ENCODE assay signal across 17 cellular contexts in the genomic region with DNA sequence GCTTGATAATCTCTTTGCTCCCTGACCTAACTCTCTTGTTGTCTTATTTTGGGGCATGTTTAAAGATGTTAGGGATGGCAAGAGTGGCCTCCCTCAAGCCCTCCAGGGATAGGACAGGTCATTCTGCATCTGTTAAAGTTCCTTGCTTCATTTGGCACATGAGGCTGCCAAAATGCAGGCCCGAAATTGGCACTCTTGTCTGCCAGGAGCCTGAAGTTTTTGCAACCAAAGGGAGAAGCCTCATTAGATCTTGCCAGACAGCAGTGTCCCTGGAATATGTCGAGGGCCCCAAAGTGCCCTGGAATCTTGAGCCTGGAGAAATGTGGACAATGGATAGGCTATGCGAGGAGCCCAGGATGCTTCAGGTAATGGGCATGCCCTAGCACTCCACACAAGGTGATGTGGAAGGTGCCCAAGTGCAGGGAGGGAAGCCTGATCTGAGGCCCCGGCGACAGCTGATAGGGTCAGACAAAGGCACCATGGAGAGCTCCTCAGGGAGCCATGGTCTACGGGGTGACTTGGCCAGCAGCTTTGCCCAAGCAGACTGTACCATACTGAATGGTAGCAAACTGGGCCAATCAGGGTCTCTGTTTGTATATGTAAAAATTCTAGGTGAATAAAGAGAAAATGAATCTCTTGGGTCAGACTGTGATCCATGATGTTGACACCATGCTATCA.
DNase-seq lines count a peak whose midpoint lies in the region; ATAC-seq, FAIRE-seq and TF ChIP-seq lines count a peak whose summit lies in the region.
"Had no signal": no experiment of that assay in that cellular context is flagged by ENCODE, and none has a peak within 500 bp of the region (broad histone marks: within the 10 kb centered on the region; RNA-seq: fewer than 3 reads in every experiment).

No MANE protein-coding gene starts in this region.

- H3K27me3 ChIP-seq in DND-41 (ENCODE audit: insufficient read depth, low read length, poor library complexity) (no peaks in the 10 kb centered on the region), GM12878 (replicated peaks in 1 of 2; ENCODE audit: control insufficient read depth in 2 of 2, insufficient read depth in 2 of 2, low read length in 1 of 2) (peaks cover 0 to 2% of the 10 kb centered on the region in 2 experiments; a peak in 1 of 4 replicates)

- no peaks in the 10 kb centered on the region for H3K36me3 Mint-ChIP-seq in activated CD4-positive, alpha-beta memory T cell treated with anti-CD3 and anti-CD28 coated beads, Interleukin-2, amount 10 ng/mL, durations not matched to agents 7 days and 5 days (ENCODE audit: low read depth)
- H3K36me3 Mint-ChIP-seq: CD4-positive, CD25-positive, alpha-beta regulatory T cell had no signal

- TF ChIP-seq RAD21 in Ishikawa (IDR thresholded peaks at IDR 0.05; ENCODE audit: low read depth) (no peak), GM12878 (IDR thresholded peaks at IDR 0.05; ENCODE audit: insufficient read depth, low read depth, low read length) (no peak)

- H3K27ac ChIP-seq in DND-41 (ENCODE audit: low read length): no peak overlapping the region
- no peak overlapping the region for H3K27ac ChIP-seq in GM12878 (ENCODE audit: control insufficient read depth, insufficient read depth)
- H3K27ac ChIP-seq: SK-N-MC had no signal

- peaks cover 2% of the 10 kb centered on the region for H3K4me1 Mint-ChIP-seq in activated CD4-positive, alpha-beta memory T cell treated with anti-CD3 and anti-CD28 coated beads, Interleukin-2, amount 10 ng/mL, durations not matched to agents 7 days and 5 days
- H3K4me1 Mint-ChIP-seq: CD4-positive, CD25-positive, alpha-beta regulatory T cell had no signal

- no peak for ATAC-seq in DND-41 (ENCODE audit: insufficient read depth, low read depth)
- ATAC-seq in GM12878: no peak
- ATAC-seq in HG03108 (IDR thresholded peaks at IDR 0.05; ENCODE audit: unreplicated experiment): no peak
- ATAC-seq: PC-3 had no signal

- FAIRE-seq in GM12878 (lab: Jason Lieb, UNC): no peak

- in situ Hi-C loops in GM12878 (cut with MboI): no loop called here

- DNase-seq in DND-41 (peak; percentile 4), GM12878 (ENCODE audit: low read depth, low spot score) (no peak), islet precursor cell (peak; percentile 63), NCI-H187 treated with DMSO at 0.1 percent for 48 hours (lab: John Stamatoyannopoulos, UW) (no peak), posterior vena cava (ENCODE audit: low spot score) (no peak)
- DNase-seq in activated CD4-positive, alpha-beta memory T cell treated with anti-CD3 and anti-CD28 coated beads, Interleukin-2, amount 10 ng/mL, durations not matched to agents 7 days and 5 days: no peak
- DNase-seq: BE2C; CD4-positive, CD25-positive, alpha-beta regulatory T cell; COR-L47; DMS 273 treated with DMSO at 0.1 percent for 48 hours; GDM1; NCI-H1105; NCI-H524; PC-3 had no signal

- no peak overlapping the region for H3K27ac Mint-ChIP-seq in activated CD4-positive, alpha-beta memory T cell treated with anti-CD3 and anti-CD28 coated beads, Interleukin-2, amount 10 ng/mL, durations not matched to agents 7 days and 5 days
- H3K27ac Mint-ChIP-seq: CD4-positive, CD25-positive, alpha-beta regulatory T cell had no signal

- no TSS peak for BruUV-seq in GM12878 (replicated peaks; lab: Mats Ljungman, UMichigan)

- H3K79me2 ChIP-seq in DND-41 (ENCODE audit: insufficient read depth, low read length) (no peaks in the 10 kb centered on the region), GM12878 (ENCODE audit: control insufficient read depth, insufficient read depth, low read length) (no peaks in the 10 kb centered on the region)

- H3K27me3 Mint-ChIP-seq in activated CD4-positive, alpha-beta memory T cell treated with anti-CD3 and anti-CD28 coated beads, Interleukin-2, amount 10 ng/mL, durations not matched to agents 7 days and 5 days: peaks cover 3% of the 10 kb centered on the region

- intact Hi-C loops in GM12878 (cut with micrococcal nuclease; ENCODE audit: unreplicated experiment): no loop called here
- intact Hi-C loops in posterior vena cava (cut with DNase I): no loop called here

- RAD21 ChIA-PET in GM12878 (lab: Charles Lee; ENCODE audit: unreplicated experiment): no interaction called here

- H3K4me2 ChIP-seq in DND-41 (ENCODE audit: insufficient read depth, low read length): no peak overlapping the region
- no peak overlapping the region for H3K4me2 ChIP-seq in GM12878 (ENCODE audit: control insufficient read depth, insufficient read depth)

- H3K9me3 Mint-ChIP-seq in activated CD4-positive, alpha-beta memory T cell treated with anti-CD3 and anti-CD28 coated beads, Interleukin-2, amount 10 ng/mL, durations not matched to agents 7 days and 5 days: no peaks in the 10 kb centered on the region

- no peak overlapping the region for H3K4me3 Mint-ChIP-seq in activated CD4-positive, alpha-beta memory T cell treated with anti-CD3 and anti-CD28 coated beads, Interleukin-2, amount 10 ng/mL, durations not matched to agents 7 days and 5 days
- H3K4me3 Mint-ChIP-seq: CD4-positive, CD25-positive, alpha-beta regulatory T cell had no signal

- POLR2A ChIA-PET in GM12878 (lab: Charles Lee): no interaction called here
- POLR2A ChIA-PET in activated CD4-positive, alpha-beta memory T cell treated with anti-CD3 and anti-CD28 coated beads, Interleukin-2, amount 10 ng/mL, durations not matched to agents 7 days and 5 days (lab: Charles Lee): no interaction called here

- TF ChIP-seq EP300 in Ishikawa (IDR thresholded peaks at IDR 0.05; ENCODE audit: borderline replicate concordance) (no peak), GM12878 (IDR thresholded peaks at IDR 0.05; ENCODE audit: borderline replicate concordance in 1 of 2, control insufficient read depth in 1 of 2, low read depth in 2 of 2, low read length in 2 of 2) (no peak)

- H3K4me1 ChIP-seq in DND-41 (ENCODE audit: insufficient read depth, low read length): no peaks in the 10 kb centered on the region
- no peaks in the 10 kb centered on the region for H3K4me1 ChIP-seq in GM12878 (ENCODE audit: control insufficient read depth, insufficient read depth, low read length)
- H3K4me1 ChIP-seq: BE2C had no signal

- no peak for TF ChIP-seq POLR2A in GM12878 (IDR thresholded peaks at IDR 0.05; ENCODE audit: low read depth, low read length)

- H3K36me3 ChIP-seq in DND-41 (ENCODE audit: insufficient read depth, low read length) (no peaks in the 10 kb centered on the region), GM12878 (ENCODE audit: control insufficient read depth in 2 of 2, insufficient read depth in 2 of 2, low read length in 1 of 2) (no peaks in the 10 kb centered on the region)
- H3K36me3 ChIP-seq: BE2C had no signal

- 23% methylated on average over 6 of the region's 6 CpGs for WGBS in GM12878 (ENCODE audit: insufficient coverage, insufficient replicate concordance, low lambda C conversion rate, missing lambda C conversion rate)

- no peaks in the 10 kb centered on the region for H3K9me3 ChIP-seq in DND-41 (ENCODE audit: insufficient read depth, low read length, severe bottlenecking)
- no peaks in the 10 kb centered on the region for H3K9me3 ChIP-seq in GM12878 (replicated peaks; ENCODE audit: control insufficient read depth, insufficient read depth, low read length)
- H3K9me3 ChIP-seq: BE2C had no signal

- H3K9ac ChIP-seq in DND-41 (ENCODE audit: low read depth, low read length) (no peak overlapping the region), GM12878 (ENCODE audit: control insufficient read depth, insufficient read depth, low read length) (no peak overlapping the region)

- no peak for TF ChIP-seq CTCF in DND-41 (IDR thresholded peaks at IDR 0.05; ENCODE audit: borderline replicate concordance, extremely low read depth, low read length, poor library complexity, severe bottlenecking)
- no peak for TF ChIP-seq CTCF in GM12878 (IDR thresholded peaks at IDR 0.05 in 2 of 3, conservative IDR thresholded peaks at IDR 0.05 in 1 of 3; ENCODE audit: control insufficient read depth in 2 of 3, extremely low read depth in 1 of 3, insufficient read depth in 1 of 3, low read depth in 3 of 3, low read length in 3 of 3)

- SMC1A ChIA-PET in GM12878 (lab: Charles Lee; ENCODE audit: uncharacterized antibody, unreplicated experiment): no interaction called here

- no peaks in the 10 kb centered on the region for H4K20me1 ChIP-seq in DND-41 (ENCODE audit: insufficient read depth, low read length)
- H4K20me1 ChIP-seq in GM12878 (ENCODE audit: control insufficient read depth, insufficient read depth): no peaks in the 10 kb centered on the region

- CTCF ChIA-PET in GM12878 (lab: Yijun Ruan, JAX): interaction anchor here (0.9 kb wide), 1 partner anchor 379 kb away, joined by 3 read pairs; no protein-coding TSS in a partner anchor
- CTCF ChIA-PET in activated CD4-positive, alpha-beta memory T cell treated with anti-CD3 and anti-CD28 coated beads, Interleukin-2, amount 10 ng/mL, durations not matched to agents 7 days and 5 days (lab: Charles Lee): no interaction called here

- H2AFZ ChIP-seq in DND-41 (ENCODE audit: low read depth, low read length): no peak overlapping the region
- no peak overlapping the region for H2AFZ ChIP-seq in GM12878 (ENCODE audit: control insufficient read depth, low read depth, low read length)

- no peak overlapping the region for H3K4me3 ChIP-seq in DND-41 (ENCODE audit: low read depth in 1 of 2, low read length in 2 of 2)
- no peak overlapping the region for H3K4me3 ChIP-seq in GM12878
- H3K4me3 ChIP-seq: SK-N-MC had no signal

TF ChIP-seq in GM12878, 131 proteins besides CTCF, POLR2A, EP300 and RAD21 (continues in another document):
- TF ChIP-seq, protein P1, sequence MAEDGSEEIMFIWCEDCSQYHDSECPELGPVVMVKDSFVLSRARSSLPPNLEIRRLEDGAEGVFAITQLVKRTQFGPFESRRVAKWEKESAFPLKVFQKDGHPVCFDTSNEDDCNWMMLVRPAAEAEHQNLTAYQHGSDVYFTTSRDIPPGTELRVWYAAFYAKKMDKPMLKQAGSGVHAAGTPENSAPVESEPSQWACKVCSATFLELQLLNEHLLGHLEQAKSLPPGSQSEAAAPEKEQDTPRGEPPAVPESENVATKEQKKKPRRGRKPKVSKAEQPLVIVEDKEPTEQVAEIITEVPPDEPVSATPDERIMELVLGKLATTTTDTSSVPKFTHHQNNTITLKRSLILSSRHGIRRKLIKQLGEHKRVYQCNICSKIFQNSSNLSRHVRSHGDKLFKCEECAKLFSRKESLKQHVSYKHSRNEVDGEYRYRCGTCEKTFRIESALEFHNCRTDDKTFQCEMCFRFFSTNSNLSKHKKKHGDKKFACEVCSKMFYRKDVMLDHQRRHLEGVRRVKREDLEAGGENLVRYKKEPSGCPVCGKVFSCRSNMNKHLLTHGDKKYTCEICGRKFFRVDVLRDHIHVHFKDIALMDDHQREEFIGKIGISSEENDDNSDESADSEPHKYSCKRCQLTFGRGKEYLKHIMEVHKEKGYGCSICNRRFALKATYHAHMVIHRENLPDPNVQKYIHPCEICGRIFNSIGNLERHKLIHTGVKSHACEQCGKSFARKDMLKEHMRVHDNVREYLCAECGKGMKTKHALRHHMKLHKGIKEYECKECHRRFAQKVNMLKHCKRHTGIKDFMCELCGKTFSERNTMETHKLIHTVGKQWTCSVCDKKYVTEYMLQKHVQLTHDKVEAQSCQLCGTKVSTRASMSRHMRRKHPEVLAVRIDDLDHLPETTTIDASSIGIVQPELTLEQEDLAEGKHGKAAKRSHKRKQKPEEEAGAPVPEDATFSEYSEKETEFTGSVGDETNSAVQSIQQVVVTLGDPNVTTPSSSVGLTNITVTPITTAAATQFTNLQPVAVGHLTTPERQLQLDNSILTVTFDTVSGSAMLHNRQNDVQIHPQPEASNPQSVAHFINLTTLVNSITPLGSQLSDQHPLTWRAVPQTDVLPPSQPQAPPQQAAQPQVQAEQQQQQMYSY (CRISPR knock-in tag; IDR thresholded peaks at IDR 0.05): no peak

Comparison
In these comparisons a context has a peak if more than half of its experiments do, and no peak if none do; other contexts are left out.
1. DNase-seq: peak in DND-41 (single experiment) and islet precursor cell (single experiment); none in GM12878 (single experiment), NCI-H187 treated with DMSO at 0.1 percent for 48 hours (single experiment), activated CD4-positive, alpha-beta memory T cell treated with anti-CD3 and anti-CD28 coated beads, Interleukin-2, amount 10 ng/mL, durations not matched to agents 7 days and 5 days (single experiment) and posterior vena cava (single experiment).